ENCODE assay signal across 1 cellular context in the genomic region with DNA sequence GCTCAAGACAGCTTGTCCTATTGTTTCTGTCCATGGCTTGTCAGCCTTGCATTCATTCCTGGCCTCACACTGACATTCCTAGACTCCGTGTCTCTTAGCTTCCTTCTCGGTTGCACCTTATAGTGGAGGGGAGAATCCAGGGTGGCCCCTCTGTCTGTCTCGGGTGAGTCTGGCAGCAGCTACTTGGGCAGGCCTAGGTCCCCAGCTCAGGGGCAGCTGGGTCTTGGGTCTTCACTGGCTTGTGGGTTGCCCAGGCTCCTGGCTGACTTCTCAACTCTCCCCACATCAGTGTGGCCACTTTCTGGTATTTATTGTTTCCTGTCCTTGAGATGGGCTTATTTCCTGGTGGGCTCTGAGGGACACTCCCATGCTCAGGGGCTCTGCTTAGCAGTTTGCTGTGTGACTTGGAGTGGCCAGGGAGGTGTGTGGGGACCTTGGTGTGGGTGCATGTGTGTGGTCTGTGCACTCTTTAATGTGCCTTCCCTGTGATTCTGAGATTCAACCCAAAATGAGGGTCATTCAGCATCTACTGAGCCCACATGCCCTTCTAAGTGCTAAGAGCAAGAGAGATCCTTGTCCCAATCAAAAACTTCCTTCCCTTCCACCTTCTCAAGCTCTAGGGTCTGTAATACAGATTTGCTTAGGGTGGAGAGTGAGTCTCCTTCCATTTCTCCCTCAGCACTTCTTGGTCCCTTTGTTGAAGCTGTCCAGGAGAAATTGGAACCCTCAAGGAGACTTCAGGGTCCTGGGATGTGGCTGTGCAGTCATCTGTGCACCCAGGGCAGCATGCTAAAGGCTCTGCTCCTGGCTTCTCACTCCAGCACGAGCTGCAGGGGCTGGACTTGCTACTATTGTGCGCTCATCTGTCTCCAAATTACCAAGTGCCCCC.
TF ChIP-seq lines count a peak whose summit lies in the region.

No MANE protein-coding gene starts in this region.

TF ChIP-seq in HEK293T, 16 proteins besides CTCF, POLR2A, EP300 and RAD21 (continued from another document):
- TF ChIP-seq, protein P1, sequence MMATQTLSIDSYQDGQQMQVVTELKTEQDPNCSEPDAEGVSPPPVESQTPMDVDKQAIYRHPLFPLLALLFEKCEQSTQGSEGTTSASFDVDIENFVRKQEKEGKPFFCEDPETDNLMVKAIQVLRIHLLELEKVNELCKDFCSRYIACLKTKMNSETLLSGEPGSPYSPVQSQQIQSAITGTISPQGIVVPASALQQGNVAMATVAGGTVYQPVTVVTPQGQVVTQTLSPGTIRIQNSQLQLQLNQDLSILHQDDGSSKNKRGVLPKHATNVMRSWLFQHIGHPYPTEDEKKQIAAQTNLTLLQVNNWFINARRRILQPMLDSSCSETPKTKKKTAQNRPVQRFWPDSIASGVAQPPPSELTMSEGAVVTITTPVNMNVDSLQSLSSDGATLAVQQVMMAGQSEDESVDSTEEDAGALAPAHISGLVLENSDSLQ (IDR thresholded peaks at IDR 0.05), result no peak
- TF ChIP-seq SP1 (IDR thresholded peaks at IDR 0.05), result no peak
- TF ChIP-seq ZNF384 (IDR thresholded peaks at IDR 0.05), result no peak
- TF ChIP-seq HDGF (IDR thresholded peaks at IDR 0.05; ENCODE audit: borderline replicate concordance), result no peak
- TF ChIP-seq TARDBP (IDR thresholded peaks at IDR 0.05), result no peak
- TF ChIP-seq NFRKB (IDR thresholded peaks at IDR 0.05), result no peak
TF ChIP-seq in HEK293T: peak in this region for 0.
